Comparison of ENCODE assay signal across 8 cellular contexts in the genomic region with DNA sequence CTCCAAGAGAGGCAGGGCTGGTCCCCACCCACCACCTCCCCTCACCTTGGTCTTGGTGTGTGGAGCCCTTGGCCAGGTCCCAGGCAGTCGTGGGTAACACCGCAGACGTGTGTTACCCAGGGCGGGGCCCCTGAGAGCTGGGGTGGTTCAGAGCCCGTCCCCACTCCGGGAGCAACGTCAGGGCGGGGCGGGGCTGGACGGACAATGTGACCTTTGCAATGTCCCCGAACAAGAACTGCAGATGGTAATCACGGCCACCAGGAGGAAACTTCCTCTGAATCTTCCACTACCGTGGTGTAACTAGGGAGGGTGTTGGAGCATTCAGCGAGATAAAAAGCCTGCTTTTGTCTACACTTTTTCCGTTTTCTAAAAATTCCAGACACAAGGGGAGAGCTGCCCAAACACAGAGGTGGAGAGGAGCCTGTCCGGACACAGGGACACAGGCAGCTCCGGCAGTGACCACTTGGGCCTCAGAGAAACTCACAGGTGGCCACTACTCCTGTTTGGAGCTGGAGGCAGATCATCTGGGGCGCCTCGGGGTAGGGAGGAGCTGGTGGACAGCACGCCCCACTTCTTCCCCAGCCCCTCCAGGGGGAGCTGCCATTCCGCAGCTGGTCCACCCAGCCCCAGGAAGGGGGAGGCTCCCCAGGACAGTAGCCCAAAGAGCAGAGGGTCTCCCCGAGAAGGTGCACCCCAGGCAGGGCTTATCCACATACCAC.
DNase-seq lines count a peak whose midpoint lies in the region; ATAC-seq, FAIRE-seq and TF ChIP-seq lines count a peak whose summit lies in the region.

No MANE protein-coding gene starts in this region.

- H3K4me3 ChIP-seq in AG09309 (ENCODE audit: control insufficient read depth, low read depth, low read length), result peak overlapping the region; percentile 8

- ATAC-seq in HG03159 (IDR thresholded peaks at IDR 0.05; ENCODE audit: unreplicated experiment) (no peak), GM21723 (IDR thresholded peaks at IDR 0.05; ENCODE audit: unreplicated experiment) (no peak)

- CTCF ChIA-PET in RWPE1 (lab: Yijun Ruan, JAX), result interaction anchor here (0.5 to 1.7 kb wide), 9 partner anchors 12 to 319 kb away, joined by 3 to 7 read pairs (median 5); no protein-coding TSS in a partner anchor

- peak; percentile 28 for FAIRE-seq in colon (lab: Jason Lieb, UNC)

- in situ Hi-C loops in GM13976 (cut with MboI; ENCODE audit: low sequenced_read_pairs, unreplicated experiment), result no loop called here

- DNase-seq in AG09309 (ENCODE audit: low read depth), result no peak
- peak; percentile 76 for DNase-seq in GM13976 (ENCODE audit: low spot score)
- peak; percentile 54 for DNase-seq in RWPE1 (ENCODE audit: low spot score)
- peak; percentile 74 for DNase-seq in kidney tubule cell (ENCODE audit: low spot score)
- DNase-seq in stimulated activated CD8-positive, alpha-beta memory T cell treated with anti-CD3 and anti-CD28 coated beads, Interleukin-2, amount 100 ng/mL, for 48 hours (ENCODE audit: low read depth in 2 of 2), result peak; percentile 24 to 35

- POLR2A ChIA-PET in RWPE1 (lab: Yijun Ruan, JAX; ENCODE audit: low non-redundant PET), result no interaction called here

- H3K27ac ChIP-seq in RWPE1, result peak overlapping the region; percentile 74

- peak; percentile 44 for TF ChIP-seq CTCF in AG09309 (IDR thresholded peaks at IDR 0.05; ENCODE audit: control insufficient read depth, insufficient read depth, low read depth, low read length, missing control alignments)
- no peak for TF ChIP-seq CTCF in GM13976 (IDR thresholded peaks at IDR 0.05; ENCODE audit: borderline replicate concordance, control extremely low read depth, extremely low read depth, insufficient read depth, missing control alignments)
- peak; percentile 61 for TF ChIP-seq CTCF in RWPE1 (conservative IDR thresholded peaks at IDR 0.05; ENCODE audit: low read depth)
